In genomic region chr7:103279963-103280802, GRCh38 we compare ENCODE assay signal across 8 cellular contexts. TPM values are rescaled to one million over a fixed set of nuclear protein-coding genes. Genes with fewer than 3 reads are reported as not detected.
DNase-seq lines count a peak whose midpoint lies in the region; ATAC-seq and TF ChIP-seq lines count a peak whose summit lies in the region.
"Not testable (repeated sequence)": the region's sequence is repeated elsewhere in the genome, so short reads cannot be mapped to it uniquely, and the experiment has no call there.

No MANE protein-coding gene starts in this region.

- peaks cover 12% of the 10 kb centered on the region for H3K4me1 Mint-ChIP-seq in type B pancreatic cell (ENCODE audit: unreplicated experiment)

- WGBS in psoas muscle, 3 donors, result 0% methylated on average over 65 to 71 of the region's 71 CpGs

- not testable (repeated sequence) for TF ChIP-seq CTCF in right atrium auricular region (IDR thresholded peaks at IDR 0.05); psoas muscle (IDR thresholded peaks at IDR 0.05); type B pancreatic cell (conservative IDR thresholded peaks at IDR 0.05)

- H3K27me3 ChIP-seq in right atrium auricular region; psoas muscle (ENCODE audit: insufficient read depth in 3 of 3, low read length in 2 of 3): not testable (repeated sequence)

- H3K4me3 Mint-ChIP-seq in type B pancreatic cell, result peak overlapping the region; percentile 95

- H3K9me3 Mint-ChIP-seq in type B pancreatic cell, result not testable (repeated sequence)

- not testable (repeated sequence) for H3K4me1 ChIP-seq in right atrium auricular region, psoas muscle

- intact Hi-C loops in psoas muscle (cut with DNase I), result not testable (repeated sequence)

- peak; percentile 74 for ATAC-seq in GM18508 (IDR thresholded peaks at IDR 0.05; ENCODE audit: insufficient read depth, unreplicated experiment)
- peak; percentile 88 for ATAC-seq in HG02943 (IDR thresholded peaks at IDR 0.05; ENCODE audit: low read depth, unreplicated experiment)
- ATAC-seq in psoas muscle, result peak; percentile 70 to 97 (median 88)

- peaks cover 36% of the 10 kb centered on the region for H3K27me3 Mint-ChIP-seq in type B pancreatic cell

- peak overlapping the region in 1 of 2 donors; percentile 46 for H3K27ac ChIP-seq in right atrium auricular region
- not testable (repeated sequence) for H3K27ac ChIP-seq in psoas muscle

- H3K4me3 ChIP-seq in right atrium auricular region (peak overlapping the region; percentile 47 to 63), psoas muscle (peak overlapping the region; percentile 75)

- peak; percentile 85 for DNase-seq in NCI-H146 (lab: John Stamatoyannopoulos, UW)
- DNase-seq in T-helper 9 cell, result peak; percentile 84
- DNase-seq in anterior cingulate cortex (lab: John Stamatoyannopoulos, UW), result peak; percentile 12 to 92 (median 71)
- DNase-seq in right atrium auricular region (ENCODE audit: low spot score), result peak; percentile 66
- DNase-seq in psoas muscle, result peak; percentile 71 to 86
- DNase-seq in type B pancreatic cell (ENCODE audit: extremely low spot score, unreplicated experiment), result peak; percentile 80

- H3K9me3 ChIP-seq in right atrium auricular region, psoas muscle: not testable (repeated sequence)

- H3K36me3 Mint-ChIP-seq in type B pancreatic cell, result not testable (repeated sequence)

- not testable (repeated sequence) for H3K36me3 ChIP-seq in right atrium auricular region; psoas muscle (ENCODE audit: insufficient read depth in 1 of 2, low read depth in 1 of 2)

- H3K27ac Mint-ChIP-seq in type B pancreatic cell, result peak overlapping the region; percentile 72

RNA-seq across cellular contexts. Expression of gene PMPCB, which starts 17.1 kb away (rescaled TPM):
- total RNA-seq in right atrium auricular region, result 10 to 100 TPM; 37.2 to 47.4 TPM
- total RNA-seq in psoas muscle, result 10 to 100 TPM; 43.8 to 54.3 (median 48.2) TPM
- 10 to 100 TPM; 39.9 to 52.0 (median 40.0) TPM for polyA plus RNA-seq in psoas muscle
- 70.8 and 72.0 TPM in 2 replicates for total RNA-seq in type B pancreatic cell (ENCODE audit: low replicate concordance)
